ENCODE assay signal across 2 cellular contexts in the genomic region with DNA sequence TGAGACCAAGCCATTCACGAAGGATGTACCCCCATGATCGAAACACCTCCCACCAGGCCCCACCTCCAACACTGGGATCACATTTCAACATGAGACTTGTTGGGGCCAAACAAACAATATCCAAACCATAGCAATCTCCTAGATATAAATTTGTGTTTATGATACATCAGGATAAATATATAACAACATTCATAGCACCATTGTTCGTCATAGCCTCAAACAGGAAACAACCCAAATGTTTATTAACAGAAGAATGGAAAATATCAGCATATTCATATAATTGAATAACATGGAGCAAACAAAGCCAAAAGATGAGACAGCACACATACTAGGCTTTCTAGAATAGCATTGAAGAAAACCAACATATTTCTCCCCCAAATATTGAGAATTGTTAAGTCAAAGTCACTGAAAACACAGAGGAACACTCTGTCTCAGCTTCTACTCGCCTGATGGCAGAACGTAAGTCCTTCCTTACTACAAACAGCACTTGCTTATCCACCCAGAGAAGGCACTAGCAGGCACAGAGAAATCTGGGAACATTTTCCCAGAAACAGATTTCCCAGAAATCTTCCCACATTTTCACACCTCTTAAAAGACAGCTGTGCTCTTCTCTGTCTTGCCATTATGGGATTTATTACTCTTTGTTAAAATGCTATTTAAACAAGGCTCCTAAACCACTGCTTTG.
TF ChIP-seq lines count a peak whose summit lies in the region.

No MANE protein-coding gene starts in this region.

TF ChIP-seq in IMR-90, 13 proteins besides CTCF, POLR2A, EP300 and RAD21:
- TF ChIP-seq, protein P1, sequence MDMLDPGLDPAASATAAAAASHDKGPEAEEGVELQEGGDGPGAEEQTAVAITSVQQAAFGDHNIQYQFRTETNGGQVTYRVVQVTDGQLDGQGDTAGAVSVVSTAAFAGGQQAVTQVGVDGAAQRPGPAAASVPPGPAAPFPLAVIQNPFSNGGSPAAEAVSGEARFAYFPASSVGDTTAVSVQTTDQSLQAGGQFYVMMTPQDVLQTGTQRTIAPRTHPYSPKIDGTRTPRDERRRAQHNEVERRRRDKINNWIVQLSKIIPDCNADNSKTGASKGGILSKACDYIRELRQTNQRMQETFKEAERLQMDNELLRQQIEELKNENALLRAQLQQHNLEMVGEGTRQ (IDR thresholded peaks at IDR 0.05; ENCODE audit: low read depth, low read length): no peak
- TF ChIP-seq SMC3 (IDR thresholded peaks at IDR 0.05; ENCODE audit: low read depth, low read length) (no peak), RCOR1 (IDR thresholded peaks at IDR 0.05; ENCODE audit: insufficient replicate concordance, low read length) (no peak), BHLHE40 (IDR thresholded peaks at IDR 0.05; ENCODE audit: low read depth, low read length) (no peak), CHD1 (IDR thresholded peaks at IDR 0.05; ENCODE audit: low read depth, low read length) (no peak), FOS (IDR thresholded peaks at IDR 0.05; ENCODE audit: low read depth, low read length) (no peak), MAZ (IDR thresholded peaks at IDR 0.05; ENCODE audit: borderline replicate concordance, low read depth, low read length) (no peak), MAFK (IDR thresholded peaks at IDR 0.05; ENCODE audit: low read depth, low read length) (no peak), NFE2L2 (IDR thresholded peaks at IDR 0.05; ENCODE audit: low read depth, low read length) (no peak), RFX5 (IDR thresholded peaks at IDR 0.05; ENCODE audit: low read depth, low read length) (no peak), CEBPB (IDR thresholded peaks at IDR 0.05; ENCODE audit: low read depth, low read length) (no peak), MXI1 (IDR thresholded peaks at IDR 0.05; ENCODE audit: borderline replicate concordance, low read depth, low read length) (no peak)
- TF ChIP-seq, protein P2, sequence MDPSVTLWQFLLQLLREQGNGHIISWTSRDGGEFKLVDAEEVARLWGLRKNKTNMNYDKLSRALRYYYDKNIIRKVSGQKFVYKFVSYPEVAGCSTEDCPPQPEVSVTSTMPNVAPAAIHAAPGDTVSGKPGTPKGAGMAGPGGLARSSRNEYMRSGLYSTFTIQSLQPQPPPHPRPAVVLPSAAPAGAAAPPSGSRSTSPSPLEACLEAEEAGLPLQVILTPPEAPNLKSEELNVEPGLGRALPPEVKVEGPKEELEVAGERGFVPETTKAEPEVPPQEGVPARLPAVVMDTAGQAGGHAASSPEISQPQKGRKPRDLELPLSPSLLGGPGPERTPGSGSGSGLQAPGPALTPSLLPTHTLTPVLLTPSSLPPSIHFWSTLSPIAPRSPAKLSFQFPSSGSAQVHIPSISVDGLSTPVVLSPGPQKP (IDR thresholded peaks at IDR 0.05; ENCODE audit: borderline replicate concordance, low read depth, low read length): no peak

TF ChIP-seq in H1, 55 proteins besides CTCF, POLR2A, EP300 and RAD21:
- TF ChIP-seq CBX8 (IDR thresholded peaks at IDR 0.05; ENCODE audit: borderline replicate concordance, low read depth, low read length) (no peak), EZH2 (IDR thresholded peaks at IDR 0.05; ENCODE audit: low read depth, low read length, severe bottlenecking) (no peak), SIRT6 (IDR thresholded peaks at IDR 0.05; ENCODE audit: low read length) (no peak), BRCA1 (IDR thresholded peaks at IDR 0.05; ENCODE audit: low read depth, low read length) (no peak), NANOG (IDR thresholded peaks at IDR 0.05; ENCODE audit: insufficient read depth, low read depth, low read length, poor library complexity, severe bottlenecking) (no peak), PHF8 (conservative IDR thresholded peaks at IDR 0.05; ENCODE audit: low read depth, low read length) (no peak), SIN3A (conservative IDR thresholded peaks at IDR 0.05 in 1 of 2, IDR thresholded peaks at IDR 0.05 in 1 of 2; ENCODE audit: low read depth in 1 of 2, low read length in 2 of 2) (no peak), TAF7 (optimal IDR thresholded peaks at IDR 0.05; ENCODE audit: borderline replicate concordance, low read depth, low read length) (no peak), RBBP5 (IDR thresholded peaks at IDR 0.05; ENCODE audit: borderline replicate concordance, low read depth, low read length) (no peak), KDM4A (IDR thresholded peaks at IDR 0.05; ENCODE audit: low read depth, low read length, severe bottlenecking) (no peak), CEBPB (IDR thresholded peaks at IDR 0.05; ENCODE audit: low read depth, low read length) (no peak), GABPA (IDR thresholded peaks at IDR 0.05; ENCODE audit: borderline replicate concordance, insufficient read depth, low read length) (no peak), CHD2 (IDR thresholded peaks at IDR 0.05; ENCODE audit: low read length) (no peak), SIX5 (IDR thresholded peaks at IDR 0.05; ENCODE audit: low read depth, low read length) (no peak), ASH2L (IDR thresholded peaks at IDR 0.05; ENCODE audit: low read length) (no peak), SRF (IDR thresholded peaks at IDR 0.05; ENCODE audit: low read depth, low read length) (no peak), SP1 (IDR thresholded peaks at IDR 0.05; ENCODE audit: low read depth, low read length) (no peak), KDM1A (IDR thresholded peaks at IDR 0.05; ENCODE audit: borderline replicate concordance, low read length) (no peak)
